In genomic region chr12:31053944-31054343, GRCh38 we compare ENCODE assay signal across 8 cellular contexts. TPM values are rescaled to one million over a fixed set of nuclear protein-coding genes. Genes with fewer than 3 reads are reported as not detected.
DNase-seq lines count a peak whose midpoint lies in the region; ATAC-seq and TF ChIP-seq lines count a peak whose summit lies in the region.
"Not testable (repeated sequence)": the region's sequence is repeated elsewhere in the genome, so short reads cannot be mapped to it uniquely, and the experiment has no call there.

No MANE protein-coding gene starts in this region.

- not testable (repeated sequence) for H3K79me2 ChIP-seq in GM23338 (replicated peaks; ENCODE audit: insufficient read depth)

- H3K27ac ChIP-seq in GM23338 (ENCODE audit: low read depth); Panc1 (ENCODE audit: low read length): not testable (repeated sequence)

- H3K4me1 Mint-ChIP-seq in Calu3 (ENCODE audit: low read depth, unreplicated experiment) = peaks cover 29% of the 10 kb centered on the region
- H3K4me1 Mint-ChIP-seq in GM23338 = peaks cover 18% of the 10 kb centered on the region
- not testable (repeated sequence) for H3K4me1 Mint-ChIP-seq in MCF 10A (ENCODE audit: insufficient read depth, unreplicated experiment); type B pancreatic cell (ENCODE audit: unreplicated experiment)

- DNase-seq in Calu3 = peak; percentile 19
- DNase-seq in GM23338 (ENCODE audit: low spot score); Panc1 (ENCODE audit: low read depth, low spot score); MCF 10A (ENCODE audit: unreplicated experiment); type B pancreatic cell (ENCODE audit: extremely low spot score, unreplicated experiment): not testable (repeated sequence)
- DNase-seq in NCI-H1694 (lab: John Stamatoyannopoulos, UW) = peak; percentile 56
- DNase-seq in fibroblast of peridontal ligament (ENCODE audit: extremely low read depth) = peak; percentile 37
- peak; percentile 41 for DNase-seq in myocyte (ENCODE audit: low read depth)

- not testable (repeated sequence) for BruUV-seq in Calu3 (replicated peaks; lab: Mats Ljungman, UMichigan); Panc1 (replicated peaks; lab: Mats Ljungman, UMichigan); MCF 10A (replicated peaks; lab: Mats Ljungman, UMichigan)

- H3K9me2 ChIP-seq in GM23338 (ENCODE audit: insufficient read depth) = not testable (repeated sequence)

- H3K9me3 ChIP-seq in Panc1 (ENCODE audit: control insufficient read depth, insufficient read depth, low read depth, low read length) = not testable (repeated sequence)

- not testable (repeated sequence) for ATAC-seq in GM23338
- peak; percentile 53; the same call in 1 of the 2 replicates for ATAC-seq in Panc1

- H3K27ac Mint-ChIP-seq in Calu3 (ENCODE audit: unreplicated experiment); GM23338; MCF 10A (ENCODE audit: low read depth, unreplicated experiment); type B pancreatic cell: not testable (repeated sequence)

- not testable (repeated sequence) for H3F3A ChIP-seq in GM23338 (replicated peaks; ENCODE audit: low read depth)

- not testable (repeated sequence) for H3K4me1 ChIP-seq in GM23338 (ENCODE audit: insufficient read depth); Panc1 (ENCODE audit: control insufficient read depth, insufficient read depth, low read length)

- not testable (repeated sequence) for H3K4me3 Mint-ChIP-seq in Calu3 (ENCODE audit: low read depth, unreplicated experiment); GM23338; MCF 10A (ENCODE audit: unreplicated experiment); type B pancreatic cell

- not testable (repeated sequence) for H3K4me2 ChIP-seq in GM23338

- not testable (repeated sequence) for H3K36me3 ChIP-seq in GM23338 (ENCODE audit: insufficient read depth); Panc1 (ENCODE audit: control insufficient read depth, insufficient read depth, low read length)

- H3K36me3 Mint-ChIP-seq in Calu3 (ENCODE audit: insufficient read depth, unreplicated experiment); GM23338 (ENCODE audit: low read depth); MCF 10A (ENCODE audit: insufficient read depth, unreplicated experiment); type B pancreatic cell: not testable (repeated sequence)

- H3K4me3 ChIP-seq in GM23338; Panc1 (ENCODE audit: low read depth in 2 of 2, low read length in 2 of 2): not testable (repeated sequence)

- intact Hi-C loops in Calu3 (cut with micrococcal nuclease; ENCODE audit: unreplicated experiment); Panc1 (cut with micrococcal nuclease; ENCODE audit: unreplicated experiment); MCF 10A (cut with micrococcal nuclease): not testable (repeated sequence)

- POLR2A ChIA-PET in Panc1 (lab: Charles Lee); MCF 10A (lab: Yijun Ruan, JAX): not testable (repeated sequence)

- CTCF ChIA-PET in Calu3 (lab: Charles Lee) = interaction anchor here (0.5 kb wide), 2 partner anchors 194 to 351 kb away, joined by 3 to 5 read pairs; no protein-coding TSS in a partner anchor
- CTCF ChIA-PET in Panc1 (lab: Charles Lee) = interaction anchor here (1.0 to 1.2 kb wide), 2 partner anchors 32 to 68 kb away, joined by 3 read pairs; no protein-coding TSS in a partner anchor
- CTCF ChIA-PET in MCF 10A (lab: Yijun Ruan, JAX) = interaction anchor here (0.6 to 2.0 kb wide), 5 partner anchors 50 to 224 kb away, joined by 3 to 6 read pairs (median 3); no protein-coding TSS in a partner anchor

- H3K27me3 ChIP-seq in GM23338 (ENCODE audit: insufficient read depth); Panc1 (ENCODE audit: control insufficient read depth, insufficient read depth, low read length): not testable (repeated sequence)

- H4K20me1 ChIP-seq in GM23338 (replicated peaks; ENCODE audit: insufficient read depth) = not testable (repeated sequence)

- not testable (repeated sequence) for H2AFZ ChIP-seq in GM23338

- not testable (repeated sequence) for TF ChIP-seq CTCF in Calu3 (IDR thresholded peaks at IDR 0.05; ENCODE audit: unreplicated experiment)
- TF ChIP-seq CTCF in GM23338 (conservative IDR thresholded peaks at IDR 0.05; ENCODE audit: low read depth in 2 of 2) = peak; percentile 21 to 28; a peak in 2 of 4 replicates
- peak; percentile 61 for TF ChIP-seq CTCF in Panc1 (IDR thresholded peaks at IDR 0.05)
- peak; percentile 13 for TF ChIP-seq CTCF in MCF 10A (IDR thresholded peaks at IDR 0.05; ENCODE audit: unreplicated experiment)
- TF ChIP-seq CTCF in type B pancreatic cell (conservative IDR thresholded peaks at IDR 0.05) = peak; percentile 53

- in situ Hi-C loops in Panc1 (cut with HindIII; ENCODE audit: low pct_unique_long_range_greater_than_20kb, low sequenced_read_pairs) = not testable (repeated sequence)

- H3K27me3 Mint-ChIP-seq in Calu3 (ENCODE audit: unreplicated experiment); GM23338 (ENCODE audit: insufficient read depth, low read depth, poor library complexity); MCF 10A (ENCODE audit: insufficient read depth, unreplicated experiment); type B pancreatic cell: not testable (repeated sequence)

- not testable (repeated sequence) for H3K9me3 Mint-ChIP-seq in Calu3 (ENCODE audit: low read depth, unreplicated experiment); GM23338; MCF 10A (ENCODE audit: unreplicated experiment); type B pancreatic cell

RNA-seq across cellular contexts. Expression of gene DDX11, which starts 19.7 kb away (rescaled TPM):
- total RNA-seq in Calu3 (2022) (126 and 134 TPM in 2 replicates), Panc1 (2021; ENCODE audit: unreplicated experiment) (96.2 TPM), MCF 10A (2022) (47.8 and 48.7 TPM in 2 replicates), myocyte (17.8 and 23.7 TPM in 2 replicates), type B pancreatic cell (ENCODE audit: low replicate concordance) (125 and 144 TPM in 2 replicates)
- total RNA-seq in GM23338 (2014; rRNA removed; shearing (Covaris generic)) = 95.7 and 103 TPM in 2 replicates
- 58.4 and 66.0 TPM in 2 replicates for polyA plus RNA-seq in GM23338 (2016; fragmentation: Nextera tagmentation; extraction: Ambion mirVana)
- polyA plus RNA-seq in Panc1 (2012; ENCODE audit: insufficient read length) = 49.4 TPM
- 13.3 TPM for polyA plus RNA-seq in myocyte (2012)
